8 cellular contexts compared by ENCODE assay signal in the genomic region with DNA sequence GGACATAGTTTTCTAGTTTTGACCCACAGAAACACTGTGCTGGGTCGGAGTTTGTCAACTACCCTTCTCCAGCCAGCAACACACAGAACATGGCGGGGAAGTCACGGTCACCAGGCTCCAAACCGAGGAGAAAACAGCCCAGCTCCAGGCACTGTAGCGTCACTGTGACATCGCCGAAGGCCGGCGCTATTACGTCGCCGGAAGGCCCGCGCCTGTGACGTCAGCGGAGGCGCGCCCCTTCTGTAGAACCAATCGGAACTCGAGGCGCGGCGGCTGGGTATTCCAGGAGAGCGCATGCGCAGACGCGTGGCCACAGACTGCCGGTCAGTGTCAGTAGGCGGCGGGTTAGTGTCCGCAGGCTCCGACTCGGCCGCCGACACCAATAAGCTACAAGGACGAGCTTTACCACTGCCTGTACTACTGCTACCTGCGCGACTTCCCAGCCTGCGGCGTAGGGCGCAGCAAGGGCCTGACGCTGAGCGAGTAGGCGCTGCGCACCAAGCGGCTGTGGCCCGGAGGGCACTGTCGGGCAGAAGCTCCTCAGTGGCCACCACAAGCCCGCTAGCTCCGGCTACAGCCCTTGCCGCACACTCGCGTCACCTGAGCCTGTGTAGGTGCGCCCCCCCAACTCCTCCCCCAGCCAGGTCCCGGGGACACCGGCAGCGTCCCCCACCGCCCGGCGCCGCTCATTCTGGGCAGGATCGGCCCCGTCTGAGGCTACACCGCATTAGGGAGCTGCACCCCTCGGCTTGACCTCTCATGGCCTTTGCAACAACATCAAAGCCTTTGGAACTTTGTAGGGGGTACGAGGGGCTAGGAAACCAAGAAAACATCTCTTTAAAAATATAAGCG. TPM values are rescaled to one million over a fixed set of nuclear protein-coding genes. Genes with fewer than 3 reads are reported as not detected.
DNase-seq lines count a peak whose midpoint lies in the region; ATAC-seq and TF ChIP-seq lines count a peak whose summit lies in the region.

No MANE protein-coding gene starts in this region.

- H3K36me3 Mint-ChIP-seq in activated T-cell treated with anti-CD3 and anti-CD28 coated beads, Interleukin-2, amount 50 U/mL, for 24 hours (ENCODE audit: low read depth): peaks cover 4% of the 10 kb centered on the region

- no peaks in the 10 kb centered on the region for H3K9me2 ChIP-seq in PC-3 (replicated peaks; ENCODE audit: low read length)

- no peaks in the 10 kb centered on the region for H3K79me2 ChIP-seq in PC-3 (ENCODE audit: low read length)

- H3K4me1 ChIP-seq in PC-3 (ENCODE audit: insufficient read depth, low read length) (no peaks in the 10 kb centered on the region), mucosa of descending colon (ENCODE audit: low read depth) (peaks cover 2% of the 10 kb centered on the region)

- peak overlapping the region; percentile 84 for H3K4me3 Mint-ChIP-seq in activated T-cell treated with anti-CD3 and anti-CD28 coated beads, Interleukin-2, amount 50 U/mL, for 24 hours

- no peak for TF ChIP-seq CTCF in PC-3 (conservative IDR thresholded peaks at IDR 0.05; ENCODE audit: low read depth, low read length)
- TF ChIP-seq CTCF in epithelial cell of proximal tubule (conservative IDR thresholded peaks at IDR 0.05; ENCODE audit: low read depth, low read length): no peak
- TF ChIP-seq CTCF in mucosa of descending colon (IDR thresholded peaks at IDR 0.05): no peak

- no peaks in the 10 kb centered on the region for H3F3A ChIP-seq in PC-3 (ENCODE audit: low read length, unreplicated experiment)

- no peaks in the 10 kb centered on the region for H3K27me3 Mint-ChIP-seq in activated T-cell treated with anti-CD3 and anti-CD28 coated beads, Interleukin-2, amount 50 U/mL, for 24 hours

- no peaks in the 10 kb centered on the region for H3K27me3 ChIP-seq in PC-3 (ENCODE audit: low read length)

- peak overlapping the region; percentile 25; the same call in 1 of the 2 replicates for H3K27ac ChIP-seq in PC-3 (ENCODE audit: low read length)

- intact Hi-C loops in PC-3 (cut with micrococcal nuclease): no loop called here
- intact Hi-C loops in mucosa of descending colon (cut with DNase I, micrococcal nuclease): no loop called here

- peak overlapping the region; percentile 91 for H3K27ac Mint-ChIP-seq in activated T-cell treated with anti-CD3 and anti-CD28 coated beads, Interleukin-2, amount 50 U/mL, for 24 hours

- no peaks in the 10 kb centered on the region for H4K20me1 ChIP-seq in PC-3 (ENCODE audit: low read length)

- peak overlapping the region; percentile 99 for H2AFZ ChIP-seq in PC-3 (ENCODE audit: low read length)

- H3K4me3 ChIP-seq in PC-3 (ENCODE audit: low read length) (peak overlapping the region; percentile 84), epithelial cell of proximal tubule (ENCODE audit: low read depth, low read length) (peak overlapping the region; percentile 76), mucosa of descending colon (peak overlapping the region; percentile 28)

- peak overlapping the region; percentile 71 for H3K9ac ChIP-seq in PC-3 (ENCODE audit: low read length)

- CTCF ChIA-PET in PC-3 (lab: Charles Lee): interaction anchor here (0.6 to 1.0 kb wide), 3 partner anchors 15 to 96 kb away, joined by 3 to 5 read pairs (median 3); no protein-coding TSS in a partner anchor

- TSS peak; percentile 99 for BruUV-seq in PC-3 (replicated peaks; lab: Mats Ljungman, UMichigan)

- no peaks in the 10 kb centered on the region for H3K9me3 Mint-ChIP-seq in activated T-cell treated with anti-CD3 and anti-CD28 coated beads, Interleukin-2, amount 50 U/mL, for 24 hours

- ATAC-seq in GM21528 (IDR thresholded peaks at IDR 0.05; ENCODE audit: low FRiP score, unreplicated experiment) (peak; percentile 80), PC-3 (peak; percentile 92), mucosa of descending colon (peak; percentile 98)

- peaks cover 7% of the 10 kb centered on the region for H3K4me1 Mint-ChIP-seq in activated T-cell treated with anti-CD3 and anti-CD28 coated beads, Interleukin-2, amount 50 U/mL, for 24 hours (ENCODE audit: low read depth)

- peak overlapping the region; percentile 93 for H3K4me2 ChIP-seq in PC-3 (ENCODE audit: low read length)

- DNase-seq in DMS 273 (lab: John Stamatoyannopoulos, UW; ENCODE audit: unreplicated experiment): peak; percentile 99
- DNase-seq in HuH-7.5 (ENCODE audit: low spot score): peak; percentile 82
- peak; percentile 95 for DNase-seq in PC-3
- DNase-seq in activated T-cell treated with anti-CD3 and anti-CD28 coated beads, Interleukin-2, amount 50 U/mL, for 24 hours: peak; percentile 95
- DNase-seq in epithelial cell of proximal tubule (ENCODE audit: low read depth): peak; percentile 37
- DNase-seq in mucosa of descending colon: peak; percentile 97 to 98 (median 98)
- DNase-seq in stimulated activated CD8-positive, alpha-beta memory T cell treated with anti-CD3 and anti-CD28 coated beads, Interleukin-2, amount 100 ng/mL, for 48 hours (ENCODE audit: low read depth in 2 of 2): peak; percentile 91

- H3K36me3 ChIP-seq in PC-3 (ENCODE audit: low read depth, low read length) (no peaks in the 10 kb centered on the region), mucosa of descending colon (ENCODE audit: low read depth) (no peaks in the 10 kb centered on the region)

- H3K9me3 ChIP-seq in PC-3 (ENCODE audit: low read length): no peaks in the 10 kb centered on the region
- H3K9me3 ChIP-seq in mucosa of descending colon: no peaks in the 10 kb centered on the region

- POLR2A ChIA-PET in PC-3 (lab: Charles Lee; ENCODE audit: unreplicated experiment): interaction anchor here (0.6 to 0.9 kb wide), 7 partner anchors 79 to 303 kb away, joined by 3 to 4 read pairs (median 3); no protein-coding TSS in a partner anchor

RNA-seq across cellular contexts. Expression of a gene that starts 35.1 kb away (rescaled TPM):
- total RNA-seq in PC-3 (2014; rRNA removed): 0.66 and 3.2 TPM in 2 replicates
- total RNA-seq in epithelial cell of proximal tubule: 0.07 TPM in 1 of 2 replicates, not detected in the other
- 1 to 10 TPM in 1 of 3 donors, under 1 TPM in 2; 0.43 to 3.2 (median 0.67) TPM for total RNA-seq in mucosa of descending colon

Comparison
In these comparisons a context has a peak if more than half of its experiments do, and no peak if none do; other contexts are left out.
1. Peak in every context shown above with its lines: DNase-seq, ATAC-seq, H3K4me3 ChIP-seq and H3K27ac ChIP-seq.
2. DNase-seq: peak in every context shown above with its lines; median percentile 99 in DMS 273; 98 in mucosa of descending colon; 95 in PC-3; 95 in activated T-cell treated with anti-CD3 and anti-CD28 coated beads, Interleukin-2, amount 50 U/mL, for 24 hours; 91 in stimulated activated CD8-positive, alpha-beta memory T cell treated with anti-CD3 and anti-CD28 coated beads, Interleukin-2, amount 100 ng/mL, for 48 hours; 82 in HuH-7.5; 37 in epithelial cell of proximal tubule.
3. H3K4me3 ChIP-seq: peak in every context shown above with its lines; median percentile 84 in PC-3; 76 in epithelial cell of proximal tubule; 28 in mucosa of descending colon.